Comparison of ENCODE assay signal across 9 cellular contexts in the genomic region with DNA sequence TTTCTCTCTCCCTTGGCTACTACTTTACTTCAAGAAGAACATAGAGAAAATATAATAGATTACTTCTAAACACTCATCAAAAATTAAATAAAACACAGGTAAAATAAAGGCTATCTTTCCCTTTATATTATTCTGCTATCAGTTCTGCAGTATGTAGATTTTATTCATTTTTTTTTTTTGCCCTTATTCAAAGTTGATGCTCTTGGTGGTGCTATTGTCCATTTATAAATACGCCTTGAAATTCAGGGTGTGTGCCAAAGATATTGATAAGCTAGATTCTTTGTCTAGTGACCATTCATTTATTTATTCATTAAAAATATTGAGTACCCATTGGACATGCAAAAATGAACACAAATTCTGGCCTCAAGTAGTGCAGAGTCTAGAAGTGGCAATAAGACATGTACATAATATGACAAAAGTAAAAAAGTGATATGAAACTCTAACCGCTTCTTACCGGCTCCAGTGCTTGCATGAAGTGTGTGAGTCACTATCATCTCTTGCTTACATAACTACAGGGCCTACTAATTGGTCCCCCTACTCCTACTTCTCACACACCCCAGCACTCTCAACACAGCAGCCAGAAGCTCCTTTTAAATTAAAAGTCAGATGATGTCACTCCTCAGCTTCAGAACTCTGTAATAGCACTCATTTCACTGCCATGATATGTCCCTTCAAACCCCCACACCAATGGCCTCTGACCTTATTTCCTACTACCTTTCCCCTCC.
DNase-seq lines count a peak whose midpoint lies in the region; ATAC-seq and TF ChIP-seq lines count a peak whose summit lies in the region.
"Had no signal": no experiment of that assay in that cellular context is flagged by ENCODE, and none has a peak within 500 bp of the region (broad histone marks: within the 10 kb centered on the region; RNA-seq: fewer than 3 reads in every experiment).

No MANE protein-coding gene starts in this region.

- H3K27ac ChIP-seq in ascending aorta, result no peak overlapping the region

- no peak for TF ChIP-seq CTCF in ascending aorta (IDR thresholded peaks at IDR 0.05)

- H3K9me3 ChIP-seq in ascending aorta, result no peaks in the 10 kb centered on the region

- peak; percentile 20 for DNase-seq in NCI-H1092 treated with DMSO at 0.1 percent for 48 hours (lab: John Stamatoyannopoulos, UW)
- no peak for DNase-seq in NCI-H1092 (lab: John Stamatoyannopoulos, UW)
- peak; percentile 98 for DNase-seq in NOMO-1 treated with DMSO at 0.1 percent for 48 hours (lab: John Stamatoyannopoulos, UW; ENCODE audit: unreplicated experiment)
- peak; percentile 80 for DNase-seq in putamen (ENCODE audit: low spot score)
- no peak for DNase-seq in AG08395 (ENCODE audit: low spot score)
- no peak for DNase-seq in ascending aorta (ENCODE audit: low spot score in 2 of 2)
- no peak for DNase-seq in activated CD8-positive, alpha-beta memory T cell treated with anti-CD3 and anti-CD28 coated beads, Interleukin-2, amount 50 U/mL, for 4 hours
- DNase-seq: stimulated activated naive CD8-positive, alpha-beta T cell treated with anti-CD3 and anti-CD28 coated beads, Interleukin-15, Interleukin-2, amounts not matched to agents 100 U/mL and 50 U/mL, for 24 hours had no signal

- intact Hi-C loops in ascending aorta (cut with DNase I), result no loop called here

- H3K4me1 ChIP-seq in ascending aorta, result no peaks in the 10 kb centered on the region

- no peak overlapping the region for H3K4me3 ChIP-seq in ascending aorta

- no peaks in the 10 kb centered on the region for H3K27me3 ChIP-seq in ascending aorta

- H3K36me3 ChIP-seq in ascending aorta, result no peaks in the 10 kb centered on the region

- peak; percentile 71 for ATAC-seq in HG03045 (IDR thresholded peaks at IDR 0.05; ENCODE audit: unreplicated experiment)
- ATAC-seq: stimulated activated naive CD8-positive, alpha-beta T cell treated with anti-CD3 and anti-CD28 coated beads, Interleukin-15, Interleukin-2, amounts not matched to agents 100 U/mL and 50 U/mL, for 24 hours had no signal

Comparison
In these comparisons a context has a peak if more than half of its experiments do, and no peak if none do; other contexts are left out.
1. DNase-seq: peak in NCI-H1092 treated with DMSO at 0.1 percent for 48 hours (single experiment), NOMO-1 treated with DMSO at 0.1 percent for 48 hours (single experiment) and putamen (single experiment); none in NCI-H1092 (single experiment), AG08395 (single experiment), ascending aorta (0 of 2) and activated CD8-positive, alpha-beta memory T cell treated with anti-CD3 and anti-CD28 coated beads, Interleukin-2, amount 50 U/mL, for 4 hours (single experiment).